ENCODE assay signal across 10 cellular contexts in the genomic region with DNA sequence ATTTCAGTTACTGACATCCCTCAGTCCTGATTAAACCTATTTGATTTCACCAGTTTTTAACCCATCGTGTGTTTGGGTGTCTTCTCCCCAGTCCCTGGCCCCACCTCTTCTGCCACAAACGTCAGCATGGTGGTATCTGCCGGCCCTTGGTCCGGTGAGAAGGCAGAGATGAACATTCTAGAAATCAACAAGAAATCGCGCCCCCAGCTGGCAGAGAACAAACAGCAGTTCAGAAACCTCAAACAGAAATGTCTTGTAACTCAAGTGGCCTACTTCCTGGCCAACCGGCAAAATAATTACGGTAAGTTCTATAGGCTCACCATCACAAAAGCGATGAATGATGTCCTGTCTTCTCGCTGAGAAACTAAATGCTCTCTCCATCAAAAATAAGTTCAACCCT. TPM values are rescaled to one million over a fixed set of nuclear protein-coding genes. Genes with fewer than 3 reads are reported as not detected.
DNase-seq lines count a peak whose midpoint lies in the region; ATAC-seq, FAIRE-seq and TF ChIP-seq lines count a peak whose summit lies in the region.
"Had no signal": no experiment of that assay in that cellular context is flagged by ENCODE, and none has a peak within 500 bp of the region (broad histone marks: within the 10 kb centered on the region; RNA-seq: fewer than 3 reads in every experiment).

No MANE protein-coding gene starts in this region.

- H3F3A ChIP-seq in neural progenitor cell (ENCODE audit: low read depth) = no peaks in the 10 kb centered on the region

- no peaks in the 10 kb centered on the region for H4K20me1 ChIP-seq in neural progenitor cell (ENCODE audit: low read depth)

- TF ChIP-seq CTCF in body of pancreas (IDR thresholded peaks at IDR 0.05) (peak in 3 of 7 experiments; percentile 25 to 43 (median 33)), neural progenitor cell (IDR thresholded peaks at IDR 0.05) (peak; percentile 64)

- no peak for ATAC-seq in body of pancreas

- DNase-seq in DMS53 (lab: John Stamatoyannopoulos, UW) (peak; percentile 14), DMS53 treated with DMSO at 0.1 percent for 48 hours (lab: John Stamatoyannopoulos, UW; ENCODE audit: unreplicated experiment) (no peak), HT-29 (ENCODE audit: low spot score) (peak; percentile 29), body of pancreas (peak in 3 of 4 donors; percentile 19 to 51 (median 23)), neural progenitor cell (ENCODE audit: low spot score) (peak; percentile 59), frontal cortex (ENCODE audit: low spot score in 2 of 2) (no peak), dedifferentiated amniotic fluid mesenchymal stem cell (ENCODE audit: extremely low spot score) (no peak)
- DNase-seq in activated T-helper 1 cell treated with anti-CD3 and anti-CD28 coated beads, Interleukin-12 subunit alpha, Interleukin-12 subunit beta, Interleukin-2, Interleukin-4 antibody, amounts not matched to agents 30 ng/mL and 10 ng/mL and 1 ng/mL, durations not matched to agents 14 hours and 24 hours and 36 hours (ENCODE audit: low spot score) = no peak
- DNase-seq: 8988T had no signal

- no peak overlapping the region for H3K27ac Mint-ChIP-seq in neural progenitor cell
- no peak overlapping the region for H3K27ac Mint-ChIP-seq in activated T-helper 1 cell treated with anti-CD3 and anti-CD28 coated beads, Interleukin-12 subunit alpha, Interleukin-12 subunit beta, Interleukin-2, Interleukin-4 antibody, amounts not matched to agents 30 ng/mL and 10 ng/mL and 1 ng/mL, durations not matched to agents 14 hours and 24 hours and 36 hours

- H3K36me3 ChIP-seq in body of pancreas (replicated peaks in 1 of 2; ENCODE audit: insufficient read depth in 1 of 2, low read depth in 2 of 2) (no peaks in the 10 kb centered on the region), neural progenitor cell (no peaks in the 10 kb centered on the region)

- H3K36me3 Mint-ChIP-seq in neural progenitor cell = peaks cover 11% of the 10 kb centered on the region
- no peaks in the 10 kb centered on the region for H3K36me3 Mint-ChIP-seq in activated T-helper 1 cell treated with anti-CD3 and anti-CD28 coated beads, Interleukin-12 subunit alpha, Interleukin-12 subunit beta, Interleukin-2, Interleukin-4 antibody, amounts not matched to agents 30 ng/mL and 10 ng/mL and 1 ng/mL, durations not matched to agents 14 hours and 24 hours and 36 hours (ENCODE audit: low read depth)

- 30 to 50% methylated on average over 10 of the region's 10 CpGs for WGBS in body of pancreas, 2 donors

- no peaks in the 10 kb centered on the region for H3K4me1 Mint-ChIP-seq in neural progenitor cell
- no peaks in the 10 kb centered on the region for H3K4me1 Mint-ChIP-seq in activated T-helper 1 cell treated with anti-CD3 and anti-CD28 coated beads, Interleukin-12 subunit alpha, Interleukin-12 subunit beta, Interleukin-2, Interleukin-4 antibody, amounts not matched to agents 30 ng/mL and 10 ng/mL and 1 ng/mL, durations not matched to agents 14 hours and 24 hours and 36 hours (ENCODE audit: low read depth)

- H3K4me2 ChIP-seq in neural progenitor cell = no peak overlapping the region

- H3K27ac ChIP-seq in body of pancreas (no peak overlapping the region), neural progenitor cell (no peak overlapping the region)

- no peaks in the 10 kb centered on the region for H3K9me3 Mint-ChIP-seq in neural progenitor cell
- no peaks in the 10 kb centered on the region for H3K9me3 Mint-ChIP-seq in activated T-helper 1 cell treated with anti-CD3 and anti-CD28 coated beads, Interleukin-12 subunit alpha, Interleukin-12 subunit beta, Interleukin-2, Interleukin-4 antibody, amounts not matched to agents 30 ng/mL and 10 ng/mL and 1 ng/mL, durations not matched to agents 14 hours and 24 hours and 36 hours

- no peak for TF ChIP-seq POLR2A in body of pancreas (IDR thresholded peaks at IDR 0.05)

- H3K4me3 Mint-ChIP-seq in neural progenitor cell = no peak overlapping the region
- H3K4me3 Mint-ChIP-seq in activated T-helper 1 cell treated with anti-CD3 and anti-CD28 coated beads, Interleukin-12 subunit alpha, Interleukin-12 subunit beta, Interleukin-2, Interleukin-4 antibody, amounts not matched to agents 30 ng/mL and 10 ng/mL and 1 ng/mL, durations not matched to agents 14 hours and 24 hours and 36 hours = no peak overlapping the region

- no peak overlapping the region for H3K9ac ChIP-seq in neural progenitor cell

- FAIRE-seq in frontal cortex (lab: Jason Lieb, UNC) = no peak
- FAIRE-seq: TTC549 had no signal

- intact Hi-C loops in body of pancreas (cut with DNase I) = no loop called here
- intact Hi-C loops in activated T-helper 1 cell treated with anti-CD3 and anti-CD28 coated beads, Interleukin-12 subunit alpha, Interleukin-12 subunit beta, Interleukin-2, Interleukin-4 antibody, amounts not matched to agents 30 ng/mL and 10 ng/mL and 1 ng/mL, durations not matched to agents 14 hours and 24 hours and 36 hours (cut with micrococcal nuclease) = no loop called here

- no peak overlapping the region for H3K4me3 ChIP-seq in body of pancreas
- H3K4me3 ChIP-seq in neural progenitor cell = no peak overlapping the region

- no peaks in the 10 kb centered on the region for H3K4me1 ChIP-seq in body of pancreas
- H3K4me1 ChIP-seq in neural progenitor cell = no peaks in the 10 kb centered on the region

- H2AFZ ChIP-seq in neural progenitor cell (replicated peaks) = no peak overlapping the region

- no peaks in the 10 kb centered on the region for H3K27me3 ChIP-seq in body of pancreas
- H3K27me3 ChIP-seq in neural progenitor cell = no peaks in the 10 kb centered on the region

- no peaks in the 10 kb centered on the region for H3K27me3 Mint-ChIP-seq in neural progenitor cell (ENCODE audit: insufficient read depth, low read depth)
- H3K27me3 Mint-ChIP-seq in activated T-helper 1 cell treated with anti-CD3 and anti-CD28 coated beads, Interleukin-12 subunit alpha, Interleukin-12 subunit beta, Interleukin-2, Interleukin-4 antibody, amounts not matched to agents 30 ng/mL and 10 ng/mL and 1 ng/mL, durations not matched to agents 14 hours and 24 hours and 36 hours (ENCODE audit: insufficient read depth) = no peaks in the 10 kb centered on the region

- no peaks in the 10 kb centered on the region for H3K79me2 ChIP-seq in neural progenitor cell (ENCODE audit: low read depth)

- no peaks in the 10 kb centered on the region for H3K9me3 ChIP-seq in body of pancreas
- H3K9me3 ChIP-seq in neural progenitor cell (ENCODE audit: low read depth) = no peaks in the 10 kb centered on the region

RNA-seq across cellular contexts. Expression of a gene that starts 28.7 kb away (rescaled TPM):
- 6.4 and 7.6 TPM in 2 replicates for total RNA-seq in HT-29 (2014; rRNA removed; shearing (Covaris generic))
- total RNA-seq in body of pancreas = 10 to 100 TPM in 1 of 2 donors, 1 to 10 TPM in 1; 9.6 to 29.3 TPM
- 18.5 and 22.0 TPM in 2 replicates for total RNA-seq in neural progenitor cell (ENCODE audit: low replicate concordance)
- 11.0 TPM for total RNA-seq in frontal cortex
- 3.3 and 3.4 TPM in 2 replicates for total RNA-seq in activated T-helper 1 cell treated with anti-CD3 and anti-CD28 coated beads, Interleukin-12 subunit alpha, Interleukin-12 subunit beta, Interleukin-2, Interleukin-4 antibody, amounts not matched to agents 30 ng/mL and 10 ng/mL and 1 ng/mL, durations not matched to agents 14 hours and 24 hours and 36 hours

RNA-seq across cellular contexts. Expression of a gene that starts 40.6 kb away (rescaled TPM):
- not detected in 2 replicates for total RNA-seq in HT-29 (2014; rRNA removed; shearing (Covaris generic))
- total RNA-seq in body of pancreas = 10 to 100 TPM in 1 of 2 donors, 1 to 10 TPM in 1; 3.4 to 10.9 TPM
- 51.3 and 114 TPM in 2 replicates for total RNA-seq in neural progenitor cell (ENCODE audit: low replicate concordance)
- 4.9 TPM for total RNA-seq in frontal cortex
- not detected in 2 replicates for total RNA-seq in activated T-helper 1 cell treated with anti-CD3 and anti-CD28 coated beads, Interleukin-12 subunit alpha, Interleukin-12 subunit beta, Interleukin-2, Interleukin-4 antibody, amounts not matched to agents 30 ng/mL and 10 ng/mL and 1 ng/mL, durations not matched to agents 14 hours and 24 hours and 36 hours

Comparison
In these comparisons a context has a peak if more than half of its experiments do, and no peak if none do; other contexts are left out.
1. DNase-seq: peak in DMS53 (single experiment), HT-29 (single experiment), body of pancreas (3 of 4) and neural progenitor cell (single experiment); none in DMS53 treated with DMSO at 0.1 percent for 48 hours (single experiment), frontal cortex (0 of 2), dedifferentiated amniotic fluid mesenchymal stem cell (single experiment) and activated T-helper 1 cell treated with anti-CD3 and anti-CD28 coated beads, Interleukin-12 subunit alpha, Interleukin-12 subunit beta, Interleukin-2, Interleukin-4 antibody, amounts not matched to agents 30 ng/mL and 10 ng/mL and 1 ng/mL, durations not matched to agents 14 hours and 24 hours and 36 hours (single experiment).